Comparison of ENCODE assay signal across 8 cellular contexts in the genomic region with DNA sequence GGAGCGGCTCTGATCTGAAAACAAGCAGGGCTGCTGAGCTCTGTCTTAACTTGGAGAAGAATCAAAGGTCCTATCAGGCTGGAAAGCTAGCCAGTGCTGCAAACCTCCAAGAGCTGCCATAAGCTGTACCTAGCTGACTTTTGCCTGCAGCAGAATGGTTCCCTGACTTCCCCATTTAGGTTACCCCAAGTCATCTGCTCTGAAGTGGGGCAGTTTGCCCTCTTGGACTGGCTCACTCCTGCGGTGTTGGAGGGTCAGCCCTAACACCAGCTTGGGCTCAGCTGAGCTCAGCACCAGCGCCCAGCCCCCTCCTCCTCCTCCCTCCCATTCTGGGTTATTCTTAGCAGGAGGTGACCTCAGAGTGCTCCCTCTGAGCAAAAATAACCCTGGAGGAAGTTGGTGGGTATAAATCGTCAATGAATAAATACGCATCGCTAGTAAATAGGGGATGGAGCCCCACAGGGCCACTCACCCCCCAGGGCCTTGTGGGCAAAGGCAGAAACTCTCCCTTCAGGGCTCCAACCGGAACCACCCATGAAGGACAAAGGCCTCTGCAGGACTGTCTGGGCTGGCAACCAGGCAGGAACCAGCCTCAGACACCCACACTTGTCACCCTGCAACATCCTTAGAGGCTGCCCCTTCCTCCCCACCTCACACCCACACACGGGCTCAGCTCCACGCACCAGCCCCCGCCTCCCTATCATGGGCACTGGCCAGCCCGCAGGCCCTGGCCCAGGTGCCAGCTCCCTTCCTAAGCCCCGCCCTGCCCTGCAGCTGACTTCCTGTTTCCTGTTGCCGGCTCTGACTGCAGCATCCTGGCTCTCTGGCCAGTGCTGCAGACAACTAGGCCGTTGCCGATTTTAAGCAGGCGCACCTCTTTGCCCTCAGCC. TPM values are rescaled to one million over a fixed set of nuclear protein-coding genes. Genes with fewer than 3 reads are reported as not detected.
A peak's percentile ranks its signal among the peaks of the same experiment; 100 is the strongest.
DNase-seq lines count a peak whose midpoint lies in the region; ATAC-seq and TF ChIP-seq lines count a peak whose summit lies in the region.

No MANE protein-coding gene starts in this region.

- peak; percentile 42 for TF ChIP-seq POLR2A in Raji (IDR thresholded peaks at IDR 0.05; ENCODE audit: insufficient read depth, low read depth, low read length)

- H3K9me3 ChIP-seq in BLaER1: no peaks in the 10 kb centered on the region
- H3K9me3 ChIP-seq in right atrium auricular region: no peaks in the 10 kb centered on the region
- no peaks in the 10 kb centered on the region for H3K9me3 ChIP-seq in skeletal muscle tissue (ENCODE audit: control insufficient read depth in 3 of 3, low read length in 3 of 3)

- peak overlapping the region; percentile 94 for H3K4me2 ChIP-seq in BLaER1

- TF ChIP-seq CTCF in right atrium auricular region (IDR thresholded peaks at IDR 0.05): no peak

- peak; percentile 92 for ATAC-seq in GM19043 (IDR thresholded peaks at IDR 0.05; ENCODE audit: low read depth, unreplicated experiment)
- peak; percentile 73 for ATAC-seq in HG03196 (IDR thresholded peaks at IDR 0.05; ENCODE audit: unreplicated experiment)
- no peak for ATAC-seq in GM18519 (IDR thresholded peaks at IDR 0.05; ENCODE audit: low FRiP score, unreplicated experiment)

- H3K36me3 ChIP-seq in BLaER1 (peaks cover 18% of the 10 kb centered on the region), right atrium auricular region (peaks cover 5% of the 10 kb centered on the region), skeletal muscle tissue (ENCODE audit: control insufficient read depth in 3 of 3, insufficient read depth in 3 of 3, low read length in 3 of 3) (peaks cover 19 to 24% (median 20%) of the 10 kb centered on the region in 3 donors)

- no peaks in the 10 kb centered on the region for H3K27me3 Mint-ChIP-seq in activated naive CD8-positive, alpha-beta T cell

- H3K27me3 ChIP-seq in BLaER1 (no peaks in the 10 kb centered on the region), right atrium auricular region (no peaks in the 10 kb centered on the region), skeletal muscle tissue (ENCODE audit: control insufficient read depth in 3 of 3, insufficient read depth in 3 of 3, low read length in 3 of 3) (no peaks in the 10 kb centered on the region)

- H3K9ac ChIP-seq in BLaER1 (peak overlapping the region; percentile 72), skeletal muscle tissue (ENCODE audit: low read depth in 1 of 3, low read length in 3 of 3) (peak overlapping the region; percentile 73 to 96 (median 94))

- peaks cover 6% of the 10 kb centered on the region for H3K36me3 Mint-ChIP-seq in activated naive CD8-positive, alpha-beta T cell

- no peaks in the 10 kb centered on the region for H3K9me3 Mint-ChIP-seq in activated naive CD8-positive, alpha-beta T cell (ENCODE audit: low read depth)

- peak overlapping the region; percentile 55 for H3K4me3 ChIP-seq in BLaER1
- peak overlapping the region; percentile 16 to 21 for H3K4me3 ChIP-seq in right atrium auricular region
- H3K4me3 ChIP-seq in skeletal muscle tissue (ENCODE audit: low read length in 3 of 3): peak overlapping the region; percentile 62 to 78 (median 63)

- H3K4me1 ChIP-seq in BLaER1: peaks cover 98% of the 10 kb centered on the region
- H3K4me1 ChIP-seq in right atrium auricular region: peaks cover 0 to 64% of the 10 kb centered on the region in 2 donors
- peaks cover 59 to 82% (median 79%) of the 10 kb centered on the region in 3 donors for H3K4me1 ChIP-seq in skeletal muscle tissue (ENCODE audit: control insufficient read depth in 3 of 3, insufficient read depth in 3 of 3, low read length in 3 of 3)

- H3K27ac ChIP-seq in BLaER1 (peak overlapping the region; percentile 84), right atrium auricular region (peak overlapping the region; percentile 93), skeletal muscle tissue (ENCODE audit: low read depth, low read length) (peak overlapping the region; percentile 98)

- H3K27ac Mint-ChIP-seq in activated naive CD8-positive, alpha-beta T cell: peak overlapping the region; percentile 93

- peak overlapping the region; percentile 83 for H3K4me3 Mint-ChIP-seq in activated naive CD8-positive, alpha-beta T cell

- no peaks in the 10 kb centered on the region for H4K20me1 ChIP-seq in BLaER1

- peak; percentile 75 for DNase-seq in right atrium auricular region (ENCODE audit: low spot score)

- H3K4me1 Mint-ChIP-seq in activated naive CD8-positive, alpha-beta T cell (ENCODE audit: low read depth): peaks cover 64% of the 10 kb centered on the region

RNA-seq across cellular contexts. Expression of gene DNMT3A, which starts 46.9 kb away (rescaled TPM):
- total RNA-seq in right atrium auricular region (1 to 10 TPM; 6.0 to 8.1 TPM), skeletal muscle tissue (62.1 TPM)
